ENCODE assay signal across 1 cellular context in the genomic region with DNA sequence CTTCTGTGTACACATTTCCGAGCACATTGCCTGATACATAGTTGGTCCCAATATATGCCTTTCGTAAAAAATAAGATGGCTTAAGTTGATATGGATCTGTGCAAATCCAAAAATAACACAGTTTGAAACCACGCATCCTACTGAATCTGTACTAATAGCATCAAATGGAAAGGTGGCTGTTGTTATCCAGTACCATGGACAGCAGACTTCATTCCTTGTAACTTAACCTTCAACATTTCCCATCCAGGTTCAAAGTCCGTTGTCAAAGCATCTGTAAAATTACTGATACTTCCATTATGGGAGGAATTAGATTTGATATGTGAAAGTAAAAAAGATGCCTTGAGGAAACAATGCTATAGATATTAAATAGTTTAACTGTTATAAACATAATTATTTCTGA.
TF ChIP-seq lines count a peak whose summit lies in the region.

No MANE protein-coding gene starts in this region.

TF ChIP-seq in WTC11, 78 proteins besides CTCF, POLR2A, EP300 and RAD21 (continued from another document):
- TF ChIP-seq, protein P1, sequence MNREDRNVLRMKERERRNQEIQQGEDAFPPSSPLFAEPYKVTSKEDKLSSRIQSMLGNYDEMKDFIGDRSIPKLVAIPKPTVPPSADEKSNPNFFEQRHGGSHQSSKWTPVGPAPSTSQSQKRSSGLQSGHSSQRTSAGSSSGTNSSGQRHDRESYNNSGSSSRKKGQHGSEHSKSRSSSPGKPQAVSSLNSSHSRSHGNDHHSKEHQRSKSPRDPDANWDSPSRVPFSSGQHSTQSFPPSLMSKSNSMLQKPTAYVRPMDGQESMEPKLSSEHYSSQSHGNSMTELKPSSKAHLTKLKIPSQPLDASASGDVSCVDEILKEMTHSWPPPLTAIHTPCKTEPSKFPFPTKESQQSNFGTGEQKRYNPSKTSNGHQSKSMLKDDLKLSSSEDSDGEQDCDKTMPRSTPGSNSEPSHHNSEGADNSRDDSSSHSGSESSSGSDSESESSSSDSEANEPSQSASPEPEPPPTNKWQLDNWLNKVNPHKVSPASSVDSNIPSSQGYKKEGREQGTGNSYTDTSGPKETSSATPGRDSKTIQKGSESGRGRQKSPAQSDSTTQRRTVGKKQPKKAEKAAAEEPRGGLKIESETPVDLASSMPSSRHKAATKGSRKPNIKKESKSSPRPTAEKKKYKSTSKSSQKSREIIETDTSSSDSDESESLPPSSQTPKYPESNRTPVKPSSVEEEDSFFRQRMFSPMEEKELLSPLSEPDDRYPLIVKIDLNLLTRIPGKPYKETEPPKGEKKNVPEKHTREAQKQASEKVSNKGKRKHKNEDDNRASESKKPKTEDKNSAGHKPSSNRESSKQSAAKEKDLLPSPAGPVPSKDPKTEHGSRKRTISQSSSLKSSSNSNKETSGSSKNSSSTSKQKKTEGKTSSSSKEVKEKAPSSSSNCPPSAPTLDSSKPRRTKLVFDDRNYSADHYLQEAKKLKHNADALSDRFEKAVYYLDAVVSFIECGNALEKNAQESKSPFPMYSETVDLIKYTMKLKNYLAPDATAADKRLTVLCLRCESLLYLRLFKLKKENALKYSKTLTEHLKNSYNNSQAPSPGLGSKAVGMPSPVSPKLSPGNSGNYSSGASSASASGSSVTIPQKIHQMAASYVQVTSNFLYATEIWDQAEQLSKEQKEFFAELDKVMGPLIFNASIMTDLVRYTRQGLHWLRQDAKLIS (CRISPR knock-in tag; IDR thresholded peaks at IDR 0.05; ENCODE audit: borderline replicate concordance) = no peak
